Comparison of ENCODE assay signal across 8 cellular contexts in genomic region chr11:67267188-67268035, GRCh38. TPM values are rescaled to one million over a fixed set of nuclear protein-coding genes. Genes with fewer than 3 reads are reported as not detected.
DNase-seq lines count a peak whose midpoint lies in the region; ATAC-seq, FAIRE-seq and TF ChIP-seq lines count a peak whose summit lies in the region.

No MANE protein-coding gene starts in this region.

- no peaks in the 10 kb centered on the region for H3K27me3 ChIP-seq in GM12878 (replicated peaks in 1 of 2; ENCODE audit: control insufficient read depth in 2 of 2, insufficient read depth in 2 of 2, low read length in 1 of 2)
- H3K27me3 ChIP-seq in layer of hippocampus (ENCODE audit: control insufficient read depth, insufficient read depth, low read length), result no peaks in the 10 kb centered on the region

- peaks cover 0 to 3% of the 10 kb centered on the region in 2 experiments; a peak in 1 of 4 replicates for H3K36me3 ChIP-seq in GM12878 (ENCODE audit: control insufficient read depth in 2 of 2, insufficient read depth in 2 of 2, low read length in 1 of 2)

- RAD21 ChIA-PET in GM12878 (lab: Charles Lee; ENCODE audit: unreplicated experiment), result interaction anchor here (0.6 to 6.6 kb wide), 15 partner anchors 10 to 772 kb away, joined by 3 to 33 read pairs (median 6); partner anchors contain the start of genes ANKRD13D, KDM2A and POLD4

- TF ChIP-seq RAD21 in GM12878 (IDR thresholded peaks at IDR 0.05; ENCODE audit: insufficient read depth, low read depth, low read length), result no peak

- peak overlapping the region; percentile 100 for H3K4me2 ChIP-seq in GM12878 (ENCODE audit: control insufficient read depth, insufficient read depth)

- no peaks in the 10 kb centered on the region for H4K20me1 ChIP-seq in GM12878 (ENCODE audit: control insufficient read depth, insufficient read depth)

- no peak overlapping the region; the same call in 1 of the 2 replicates for H2AFZ ChIP-seq in GM12878 (ENCODE audit: control insufficient read depth, low read depth, low read length)

- intact Hi-C loops in GM12878 (cut with micrococcal nuclease; ENCODE audit: unreplicated experiment), result loop anchor here (1.0 to 10.0 kb wide), 4 partner anchors 10 to 217 kb away; partner anchors contain the start of gene AIP

- WGBS in GM12878 (ENCODE audit: insufficient coverage, insufficient replicate concordance, low lambda C conversion rate, missing lambda C conversion rate), result under 1% methylated on average over 28 of the region's 28 CpGs

- POLR2A ChIA-PET in GM12878 (lab: Charles Lee), result interaction anchor here (0.7 to 4.8 kb wide), 9 partner anchors 9 to 88 kb away, joined by 3 to 46 read pairs (median 8); partner anchors contain the start of genes ANKRD13D and POLD4

- TF ChIP-seq EP300 in GM12878 (IDR thresholded peaks at IDR 0.05; ENCODE audit: borderline replicate concordance in 1 of 2, control insufficient read depth in 1 of 2, low read depth in 2 of 2, low read length in 2 of 2), result no peak

- FAIRE-seq in GM12878 (lab: Jason Lieb, UNC), result no peak

- DNase-seq in ELR (ENCODE audit: low read depth), result peak; percentile 24
- peak; percentile 70 for DNase-seq in NB4 (ENCODE audit: low read depth)
- DNase-seq in GM12878 (ENCODE audit: low read depth, low spot score), result no peak
- no peak for DNase-seq in GM13976 (ENCODE audit: low spot score)
- no peak for DNase-seq in HK-2 (ENCODE audit: unreplicated experiment)

- ATAC-seq in GM12878 (peak; percentile 4), HG03280 (IDR thresholded peaks at IDR 0.05; ENCODE audit: unreplicated experiment) (no peak)

- H3K9ac ChIP-seq in GM12878 (ENCODE audit: control insufficient read depth, insufficient read depth, low read length), result peak overlapping the region; percentile 98

- H3K79me2 ChIP-seq in GM12878 (ENCODE audit: control insufficient read depth, insufficient read depth, low read length), result peaks cover 63% of the 10 kb centered on the region

- H3K4me1 ChIP-seq in GM12878 (ENCODE audit: control insufficient read depth, insufficient read depth, low read length), result peaks cover 52% of the 10 kb centered on the region

- in situ Hi-C loops in GM12878 (cut with MboI), result no loop called here
- in situ Hi-C loops in GM13976 (cut with MboI; ENCODE audit: low sequenced_read_pairs, unreplicated experiment), result loop anchor here (10.0 kb wide), 1 partner anchor 117 kb away; no protein-coding TSS in a partner anchor

- SMC1A ChIA-PET in GM12878 (lab: Charles Lee; ENCODE audit: uncharacterized antibody, unreplicated experiment), result interaction anchor here (0.7 to 6.1 kb wide), 11 partner anchors 10 to 115 kb away, joined by 3 to 35 read pairs (median 5); partner anchors contain the start of genes ANKRD13D and POLD4

- TF ChIP-seq POLR2A in NB4 (IDR thresholded peaks at IDR 0.05; ENCODE audit: extremely low read depth, insufficient read length), result peak; percentile 8
- TF ChIP-seq POLR2A in GM12878 (IDR thresholded peaks at IDR 0.05; ENCODE audit: low read depth, low read length), result peak; percentile 48; the same call in 1 of the 2 replicates

- CTCF ChIA-PET in GM12878 (lab: Yijun Ruan, JAX), result interaction anchor here (0.7 to 3.9 kb wide), 14 partner anchors 10 to 154 kb away, joined by 3 to 32 read pairs (median 4); partner anchors contain the start of genes ANKRD13D, KDM2A, POLD4 and PPP1CA

- peak overlapping the region; percentile 98 for H3K27ac ChIP-seq in GM12878 (ENCODE audit: control insufficient read depth, insufficient read depth)
- peak overlapping the region; percentile 80 for H3K27ac ChIP-seq in layer of hippocampus (ENCODE audit: low read depth, low read length)
- peak overlapping the region; percentile 82 for H3K27ac ChIP-seq in temporal lobe (ENCODE audit: low read depth, low read length)

- TF ChIP-seq CTCF in NB4 (IDR thresholded peaks at IDR 0.05; ENCODE audit: low read depth, low read length), result no peak
- no peak for TF ChIP-seq CTCF in GM12878 (IDR thresholded peaks at IDR 0.05 in 2 of 3, conservative IDR thresholded peaks at IDR 0.05 in 1 of 3; ENCODE audit: control insufficient read depth in 2 of 3, extremely low read depth in 1 of 3, insufficient read depth in 1 of 3, low read depth in 3 of 3, low read length in 3 of 3)
- no peak for TF ChIP-seq CTCF in GM13976 (IDR thresholded peaks at IDR 0.05; ENCODE audit: borderline replicate concordance, control extremely low read depth, extremely low read depth, insufficient read depth, missing control alignments)

- TSS peak; percentile 70 for BruUV-seq in GM12878 (replicated peaks; lab: Mats Ljungman, UMichigan)

- H3K9me3 ChIP-seq in GM12878 (replicated peaks; ENCODE audit: control insufficient read depth, insufficient read depth, low read length), result no peaks in the 10 kb centered on the region

- H3K4me3 ChIP-seq in NB4 (ENCODE audit: low read depth, low read length) (peak overlapping the region; percentile 89), GM12878 (peak overlapping the region; percentile 81)

TF ChIP-seq in GM12878, 131 proteins besides CTCF, POLR2A, EP300 and RAD21 (continues in another document):
- no peak for TF ChIP-seq EGR1 (IDR thresholded peaks at IDR 0.05; ENCODE audit: borderline replicate concordance in 1 of 2, low read depth in 2 of 2, low read length in 2 of 2)
- TF ChIP-seq IRF4 (IDR thresholded peaks at IDR 0.05; ENCODE audit: low read depth, low read length), result no peak
- TF ChIP-seq HDGF (IDR thresholded peaks at IDR 0.05), result peak; percentile 30; the same call in 1 of the 2 replicates
- 0 out of 2 replicates have a peak, but pooled peaks have one; percentile 30 for TF ChIP-seq BACH1 (IDR thresholded peaks at IDR 0.05; ENCODE audit: borderline replicate concordance)

RNA-seq across cellular contexts. Expression of gene GRK2, which starts 1.1 kb away (rescaled TPM):
- 113 and 129 TPM in 2 replicates for total RNA-seq in GM12878 (2013; cell fraction: nucleolus; rRNA removed)
- 135 and 140 TPM in 2 replicates for total RNA-seq in GM12878 (2014; rRNA removed)
- 50.3 and 54.9 TPM in 2 replicates for total RNA-seq in GM12878 (2014; rRNA removed; fragmentation: Illumina TruSeq; extraction: Trizol)
- 152 and 160 TPM in 2 replicates for total RNA-seq in GM12878 (2021)
- polyA plus RNA-seq in GM12878 (2011; ENCODE audit: low read depth), result 47.6 TPM
- 52.4 and 77.2 TPM in 2 replicates for polyA plus RNA-seq in GM12878 (2011; rRNA removed)
- 84.2 and 124 TPM in 2 replicates for polyA plus RNA-seq in GM12878 (2011; cell fraction: cytosol; rRNA removed)
- 373 and 393 TPM in 2 replicates for polyA plus RNA-seq in GM12878 (2011; cell fraction: nucleus; rRNA removed)
- polyA plus RNA-seq in GM12878 (2012), result 130 and 152 TPM in 2 replicates
- 44.5 and 90.0 TPM in 2 replicates for polyA plus RNA-seq in GM12878 (2014; fragmentation: Illumina TruSeq; extraction: Trizol)
- polyA plus RNA-seq in GM12878 (2014; fragmentation: Nextera tagmentation; extraction: Ambion mirVana), result 1 to 10 TPM; 1.0 to 1.3 TPM
- polyA plus RNA-seq in GM12878 (2014; rRNA removed), result 142 and 155 TPM in 2 replicates
- polyA plus RNA-seq in GM12878 (2016; fragmentation: Nextera tagmentation; extraction: Ambion mirVana), result 10 to 100 TPM; 31.5 to 34.5 TPM
- polyA minus RNA-seq in GM12878 (2011; rRNA and poly(A)+ RNA removed), result 105 and 117 TPM in 2 replicates
- 65.8 and 85.8 TPM in 2 replicates for polyA minus RNA-seq in GM12878 (2011; cell fraction: cytosol; rRNA and poly(A)+ RNA removed)
- polyA minus RNA-seq in GM12878 (2011; cell fraction: nucleus; rRNA and poly(A)+ RNA removed), result 76.6 and 99.7 TPM in 2 replicates
- 49.2 TPM for total RNA-seq in temporal lobe

RNA-seq across cellular contexts. Expression of gene ANKRD13D, which starts 21.7 kb away (rescaled TPM):
- 70.6 and 80.4 TPM in 2 replicates for total RNA-seq in GM12878 (2013; cell fraction: nucleolus; rRNA removed)
- total RNA-seq in GM12878 (2014; rRNA removed) (36.7 and 39.5 TPM in 2 replicates), GM12878 (2014; rRNA removed; fragmentation: Illumina TruSeq; extraction: Trizol) (20.8 and 21.1 TPM in 2 replicates), GM12878 (2021) (45.2 and 54.1 TPM in 2 replicates), temporal lobe (39.1 TPM)
- polyA plus RNA-seq in GM12878 (2011; ENCODE audit: low read depth), result 8.7 TPM
- polyA plus RNA-seq in GM12878 (2011; rRNA removed) (13.2 and 25.2 TPM in 2 replicates), GM12878 (2014; fragmentation: Illumina TruSeq; extraction: Trizol) (6.7 and 18.4 TPM in 2 replicates), GM12878 (2014; fragmentation: Nextera tagmentation; extraction: Ambion mirVana) (1 to 10 TPM; 2.0 to 5.9 TPM), GM12878 (2014; rRNA removed) (56.2 and 58.8 TPM in 2 replicates), GM12878 (2016; fragmentation: Nextera tagmentation; extraction: Ambion mirVana) (10 to 100 TPM; 18.4 to 22.0 TPM)
- polyA plus RNA-seq in GM12878 (2011; cell fraction: cytosol; rRNA removed), result 24.9 and 43.8 TPM in 2 replicates
- 169 and 236 TPM in 2 replicates for polyA plus RNA-seq in GM12878 (2011; cell fraction: nucleus; rRNA removed)
- 18.7 and 28.3 TPM in 2 replicates for polyA plus RNA-seq in GM12878 (2012)
- polyA minus RNA-seq in GM12878 (2011; rRNA and poly(A)+ RNA removed), result 12.1 and 32.2 TPM in 2 replicates
- 11.0 and 14.5 TPM in 2 replicates for polyA minus RNA-seq in GM12878 (2011; cell fraction: cytosol; rRNA and poly(A)+ RNA removed)
- polyA minus RNA-seq in GM12878 (2011; cell fraction: nucleus; rRNA and poly(A)+ RNA removed), result 36.4 and 70.8 TPM in 2 replicates

RNA-seq across cellular contexts. Expression of gene SSH3, which starts 35.9 kb away (rescaled TPM):
- total RNA-seq in GM12878 (2013; cell fraction: nucleolus; rRNA removed), result 0.93 and 0.94 TPM in 2 replicates
- total RNA-seq in GM12878 (2014; rRNA removed), result 0.11 and 0.73 TPM in 2 replicates
- 0.18 and 0.23 TPM in 2 replicates for total RNA-seq in GM12878 (2014; rRNA removed; fragmentation: Illumina TruSeq; extraction: Trizol)
- 0.80 and 1.7 TPM in 2 replicates for total RNA-seq in GM12878 (2021)
- 0.09 TPM for polyA plus RNA-seq in GM12878 (2011; ENCODE audit: low read depth)
- 0.05 and 0.10 TPM in 2 replicates for polyA plus RNA-seq in GM12878 (2011; rRNA removed)
- 0.04 and 0.13 TPM in 2 replicates for polyA plus RNA-seq in GM12878 (2011; cell fraction: cytosol; rRNA removed)
- polyA plus RNA-seq in GM12878 (2011; cell fraction: nucleus; rRNA removed), result 1.4 and 2.0 TPM in 2 replicates
- 0.24 and 0.38 TPM in 2 replicates for polyA plus RNA-seq in GM12878 (2012)
- 0.08 and 0.21 TPM in 2 replicates for polyA plus RNA-seq in GM12878 (2014; fragmentation: Illumina TruSeq; extraction: Trizol)
- not detected for polyA plus RNA-seq in GM12878 (2014; fragmentation: Nextera tagmentation; extraction: Ambion mirVana)
- 0.83 and 0.94 TPM in 2 replicates for polyA plus RNA-seq in GM12878 (2014; rRNA removed)
- under 1 TPM in 1 of 2 experiments, not detected in 1; 0.28 TPM for polyA plus RNA-seq in GM12878 (2016; fragmentation: Nextera tagmentation; extraction: Ambion mirVana)
- 0.26 TPM in 1 of 2 replicates, not detected in the other for polyA minus RNA-seq in GM12878 (2011; rRNA and poly(A)+ RNA removed)
- 0.53 TPM in 1 of 2 replicates, not detected in the other for polyA minus RNA-seq in GM12878 (2011; cell fraction: cytosol; rRNA and poly(A)+ RNA removed)
- polyA minus RNA-seq in GM12878 (2011; cell fraction: nucleus; rRNA and poly(A)+ RNA removed), result 0.48 and 2.2 TPM in 2 replicates
- 7.9 TPM for total RNA-seq in temporal lobe

Comparison
In these comparisons a context has a peak if more than half of its experiments do, and no peak if none do; other contexts are left out.
1. DNase-seq: peak in ELR (single experiment) and NB4 (single experiment); none in GM12878 (single experiment), GM13976 (single experiment) and HK-2 (single experiment).
2. Peak in every context shown above with its lines, with median percentiles within 50 percentile points of each other: H3K27ac ChIP-seq.